ENCODE assay signal across 21 cellular contexts in genomic region chr15:62617741-62618140, GRCh38.
DNase-seq lines count a peak whose midpoint lies in the region; ATAC-seq, FAIRE-seq and TF ChIP-seq lines count a peak whose summit lies in the region.
"Had no signal": no experiment of that assay in that cellular context is flagged by ENCODE, and none has a peak within 500 bp of the region (broad histone marks: within the 10 kb centered on the region; RNA-seq: fewer than 3 reads in every experiment).

No MANE protein-coding gene starts in this region.

- H3K9me2 ChIP-seq in SK-N-SH = no peaks in the 10 kb centered on the region

- H3K27ac ChIP-seq in SK-N-SH (ENCODE audit: low read depth in 2 of 2, low read length in 1 of 2) (peak overlapping the region; percentile 48 to 82; a peak in 3 of 4 replicates), osteoblast (ENCODE audit: low read depth, low read length) (peak overlapping the region; percentile 78)
- H3K27ac ChIP-seq: SK-N-MC had no signal

- H3K27me3 Mint-ChIP-seq in stimulated activated naive CD8-positive, alpha-beta T cell treated with anti-CD3 and anti-CD28 coated beads, Interleukin-15, amount 100 ng/mL, for 72 hours = no peaks in the 10 kb centered on the region

- H3K79me2 ChIP-seq in SK-N-SH (ENCODE audit: insufficient read depth) = peaks cover 14% of the 10 kb centered on the region; the same call in 1 of the 2 replicates
- peaks cover 2% of the 10 kb centered on the region for H3K79me2 ChIP-seq in osteoblast (ENCODE audit: insufficient read depth, low read length)

- CTCF ChIA-PET in SK-N-SH (lab: Yijun Ruan, JAX) = interaction anchor here (0.6 to 2.5 kb wide), 3 partner anchors 20 to 333 kb away, joined by 3 to 11 read pairs (median 4); no protein-coding TSS in a partner anchor

- no peaks in the 10 kb centered on the region for H3K4me1 Mint-ChIP-seq in stimulated activated naive CD8-positive, alpha-beta T cell treated with anti-CD3 and anti-CD28 coated beads, Interleukin-15, amount 100 ng/mL, for 72 hours
- H3K4me1 Mint-ChIP-seq: CD4-positive, alpha-beta memory T cell had no signal

- no peaks in the 10 kb centered on the region for H3K9me3 Mint-ChIP-seq in stimulated activated naive CD8-positive, alpha-beta T cell treated with anti-CD3 and anti-CD28 coated beads, Interleukin-15, amount 100 ng/mL, for 72 hours
- H3K9me3 Mint-ChIP-seq: CD4-positive, alpha-beta memory T cell had no signal

- H4K20me1 ChIP-seq in SK-N-SH (ENCODE audit: insufficient read depth) = no peaks in the 10 kb centered on the region
- no peaks in the 10 kb centered on the region for H4K20me1 ChIP-seq in osteoblast (ENCODE audit: insufficient read depth, low read length)

- H3K4me1 ChIP-seq in SK-N-SH (ENCODE audit: control insufficient read depth in 1 of 2, insufficient read depth in 2 of 2, low read depth in 1 of 2, low read length in 1 of 2) = peaks cover 27 to 44% of the 10 kb centered on the region in 2 experiments
- H3K4me1 ChIP-seq in osteoblast (ENCODE audit: insufficient read depth, low read length) = peaks cover 25% of the 10 kb centered on the region

- TF ChIP-seq CTCF in SK-N-SH (IDR thresholded peaks at IDR 0.05) (no peak), bronchial epithelial cell (IDR thresholded peaks at IDR 0.05; ENCODE audit: insufficient read depth, low read length, severe bottlenecking) (no peak), osteoblast (IDR thresholded peaks at IDR 0.05; ENCODE audit: extremely low read depth, low read depth, low read length) (no peak)

- POLR2A ChIA-PET in SK-N-SH (lab: Yijun Ruan, JAX) = no interaction called here

- no peak for FAIRE-seq in bronchial epithelial cell (lab: Jason Lieb, UNC)
- FAIRE-seq: GM12878, H1 had no signal

- peaks cover 28% of the 10 kb centered on the region for H3F3A ChIP-seq in SK-N-SH (replicated peaks; ENCODE audit: insufficient read depth)

- H2AFZ ChIP-seq in SK-N-SH (ENCODE audit: low read depth) = no peak overlapping the region
- H2AFZ ChIP-seq in osteoblast (ENCODE audit: low read length) = no peak overlapping the region

- no peak for DNase-seq in SK-N-SH
- peak; percentile 8 for DNase-seq in bronchial epithelial cell (ENCODE audit: low read depth)
- no peak for DNase-seq in osteoblast (ENCODE audit: insufficient read length, low spot score, missing footprints)
- no peak for DNase-seq in H7
- DNase-seq in stimulated activated naive CD8-positive, alpha-beta T cell treated with anti-CD3 and anti-CD28 coated beads, Interleukin-15, amount 100 ng/mL, for 72 hours = no peak
- DNase-seq: CD4-positive, alpha-beta memory T cell; DMS79; GDM1; KBM-7; NCI-H1092; NCI-H1694 treated with DMSO at 0.1 percent for 48 hours; NCI-H2107; NCI-H2227 treated with DMSO at 0.1 percent for 48 hours; NCI-H524 treated with DMSO at 0.1 percent for 48 hours had no signal

- no peak for TF ChIP-seq RAD21 in SK-N-SH (IDR thresholded peaks at IDR 0.05; ENCODE audit: low read length)

- 78% methylated on average over 4 of the region's 4 CpGs for whole genome bisulfite sequencing in SK-N-SH (ENCODE audit: low lambda C conversion rate)

- no peak overlapping the region for H3K4me3 Mint-ChIP-seq in stimulated activated naive CD8-positive, alpha-beta T cell treated with anti-CD3 and anti-CD28 coated beads, Interleukin-15, amount 100 ng/mL, for 72 hours
- H3K4me3 Mint-ChIP-seq: CD4-positive, alpha-beta memory T cell had no signal

- no peaks in the 10 kb centered on the region for H3K9me3 ChIP-seq in SK-N-SH
- no peaks in the 10 kb centered on the region for H3K9me3 ChIP-seq in osteoblast (ENCODE audit: low read depth, low read length)

- no peak overlapping the region for H3K9ac ChIP-seq in SK-N-SH

- ATAC-seq in SK-N-SH treated with all-trans-retinoic acid at 6 μM for 48 hours (no peak; the same call in 2 of the 3 replicates), HG02798 (IDR thresholded peaks at IDR 0.05; ENCODE audit: poor library complexity, unreplicated experiment) (no peak), HG03025 (IDR thresholded peaks at IDR 0.05; ENCODE audit: low FRiP score, unreplicated experiment) (no peak)
- ATAC-seq in stimulated activated naive CD8-positive, alpha-beta T cell treated with anti-CD3 and anti-CD28 coated beads, Interleukin-15, amount 100 ng/mL, for 72 hours = no peak
- ATAC-seq: GM12878, Right ventricle myocardium inferior had no signal

- peak overlapping the region; percentile 67 for H3K4me2 ChIP-seq in SK-N-SH
- peak overlapping the region; percentile 9 for H3K4me2 ChIP-seq in osteoblast (ENCODE audit: insufficient read depth, low read length)

- H3K4me3 ChIP-seq in SK-N-SH (ENCODE audit: low read depth in 2 of 2, low read length in 1 of 2) (no peak overlapping the region), bronchial epithelial cell (ENCODE audit: low read depth, low read length) (no peak overlapping the region), osteoblast (ENCODE audit: insufficient read depth, low read length) (no peak overlapping the region), H7 (ENCODE audit: insufficient read depth, low read depth, low read length) (no peak overlapping the region)
- H3K4me3 ChIP-seq: GM12878, SK-N-MC had no signal

- no peaks in the 10 kb centered on the region for H3K36me3 ChIP-seq in SK-N-SH (replicated peaks in 1 of 2; ENCODE audit: control insufficient read depth in 1 of 2, insufficient read depth in 2 of 2, low read length in 1 of 2)
- no peaks in the 10 kb centered on the region for H3K36me3 ChIP-seq in bronchial epithelial cell (ENCODE audit: control insufficient read depth, insufficient read depth, low read length)
- no peaks in the 10 kb centered on the region for H3K36me3 ChIP-seq in osteoblast (ENCODE audit: insufficient read depth, low read length)
- H3K36me3 ChIP-seq in H7 (replicated peaks; ENCODE audit: control insufficient read depth, insufficient read depth, low read length) = no peaks in the 10 kb centered on the region

- no peak for TF ChIP-seq EP300 in SK-N-SH (IDR thresholded peaks at IDR 0.05; ENCODE audit: borderline replicate concordance in 1 of 2, low read depth in 1 of 2, low read length in 1 of 2)

- H3K27ac Mint-ChIP-seq in stimulated activated naive CD8-positive, alpha-beta T cell treated with anti-CD3 and anti-CD28 coated beads, Interleukin-15, amount 100 ng/mL, for 72 hours = no peak overlapping the region
- H3K27ac Mint-ChIP-seq: CD4-positive, alpha-beta memory T cell had no signal

- H3K27me3 ChIP-seq in SK-N-SH (ENCODE audit: insufficient read depth) (no peaks in the 10 kb centered on the region), bronchial epithelial cell (ENCODE audit: control insufficient read depth, insufficient read depth, low read length) (peaks cover 2% of the 10 kb centered on the region), osteoblast (ENCODE audit: insufficient read depth, low read length) (no peaks in the 10 kb centered on the region), H7 (ENCODE audit: control insufficient read depth, insufficient read depth, low read length) (no peaks in the 10 kb centered on the region)

TF ChIP-seq in SK-N-SH, 30 proteins besides CTCF, POLR2A, EP300 and RAD21 (continues in another document):
- no peak for TF ChIP-seq REST (IDR thresholded peaks at IDR 0.05; ENCODE audit: low read depth, low read length)
- TF ChIP-seq FOXM1 (IDR thresholded peaks at IDR 0.05; ENCODE audit: low read depth) = no peak

TF ChIP-seq in SK-N-SH treated with all-trans-retinoic acid at 6 μM for 48 hours, 23 proteins besides CTCF, POLR2A, EP300 and RAD21:
- no peak for TF ChIP-seq ESRRG (CRISPR knock-in tag; IDR thresholded peaks at IDR 0.05)
- no peak for TF ChIP-seq OSR1 (CRISPR knock-in tag; IDR thresholded peaks at IDR 0.05)
